ENCODE assay signal across 30 cellular contexts in the genomic region with DNA sequence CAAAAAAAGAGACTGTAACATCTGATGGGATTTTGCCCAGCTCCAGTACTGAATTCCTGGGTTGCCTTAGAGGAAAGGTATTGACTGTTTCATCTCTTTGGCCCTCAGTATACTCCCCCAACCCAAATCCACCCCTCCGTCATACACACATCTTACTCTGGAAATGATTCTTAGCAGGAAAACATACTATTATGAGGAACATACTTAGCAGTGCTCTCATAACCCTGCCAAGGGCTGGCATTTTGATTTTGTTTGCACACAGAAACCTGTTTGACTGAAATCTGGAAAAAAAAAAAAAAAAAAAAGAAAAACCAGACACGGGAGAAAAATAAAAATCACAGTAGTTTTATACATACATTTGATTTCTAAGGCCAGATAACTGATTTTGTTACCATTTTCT. TPM values are rescaled to one million over a fixed set of nuclear protein-coding genes. Genes with fewer than 3 reads are reported as not detected.
"Had no signal": no experiment of that assay in that cellular context is flagged by ENCODE, and none has a peak within 500 bp of the region (broad histone marks: within the 10 kb centered on the region; RNA-seq: fewer than 3 reads in every experiment).

No MANE protein-coding gene starts in this region.

- H3K27ac ChIP-seq: adrenal gland, brain microvascular endothelial cell, Peyer's patch, SJSA1 had no signal

- H3K9me3 ChIP-seq: adrenal gland, Peyer's patch, SJSA1, SK-N-SH had no signal

- DNase-seq: activated CD4-positive, alpha-beta T cell treated with anti-CD3 and anti-CD28 coated beads for 36 hours; activated CD4-positive, alpha-beta T cell treated with anti-CD3 and anti-CD28 coated beads, Interleukin-2, amount 10 ng/mL, durations not matched to agents 7 days and 5 days; activated CD4-positive, alpha-beta T cell treated with anti-CD3 and anti-CD28 coated beads, Interleukin-2, amount 50 U/mL, for 48 hours; activated CD8-positive, alpha-beta T cell treated with anti-CD3 and anti-CD28 coated beads, Interleukin-2, amount 10 ng/mL, durations not matched to agents 7 days and 5 days; activated gamma-delta T cell treated with Interleukin-2 at 50 U/mL for 16 hours; activated naive CD4-positive, alpha-beta T cell treated with anti-CD3 and anti-CD28 coated beads for 36 hours; activated T-cell treated with anti-CD3 and anti-CD28 coated beads, Interleukin-2, amount 50 U/mL, for 24 hours; adrenal gland; anterior cingulate cortex; brain microvascular endothelial cell; central memory CD4-positive, alpha-beta T cell; Kasumi-1; MM.1S; MV-4-11; NCI-H1092; NCI-H1436 treated with DMSO at 0.1 percent for 48 hours; NCI-H1694 treated with DMSO at 0.1 percent for 48 hours; NCI-H2029; NCI-H345; NCI-H524 treated with DMSO at 0.1 percent for 48 hours; PC-3; Peyer's patch; RPMI8226; SHP77 treated with DMSO at 0.1 percent for 48 hours; SK-N-SH had no signal

- H3K4me2 ChIP-seq: SK-N-SH had no signal

- H3K4me3 ChIP-seq: adrenal gland, Peyer's patch, SJSA1 had no signal

- H3K9ac ChIP-seq: SK-N-SH had no signal

- H3K27me3 ChIP-seq: brain microvascular endothelial cell, Peyer's patch, SJSA1 had no signal

- H3K4me1 ChIP-seq: adrenal gland, Peyer's patch, SJSA1 had no signal

- ATAC-seq: activated CD4-positive, alpha-beta T cell treated with anti-CD3 and anti-CD28 coated beads for 36 hours; activated CD4-positive, CD25-positive, alpha-beta regulatory T cell treated with anti-CD3 and anti-CD28 coated beads, Interleukin-2, amount 50 U/mL, for 24 hours; activated CD8-positive, alpha-beta T cell treated with anti-CD3 and anti-CD28 coated beads, Interleukin-2, amount 10 ng/mL, durations not matched to agents 7 days and 5 days; activated naive CD4-positive, alpha-beta T cell treated with anti-CD3 and anti-CD28 coated beads, Interleukin-2, amount 50 U/mL, for 72 hours; PC-3; WTC11 had no signal

- FAIRE-seq: TTC549 had no signal

- H3K36me3 ChIP-seq: adrenal gland, brain microvascular endothelial cell, Peyer's patch, SJSA1 had no signal

RNA-seq across cellular contexts. Expression of a gene that starts 19.4 kb away (rescaled TPM):
- total RNA-seq: activated CD4-positive, alpha-beta T cell treated with anti-CD3 and anti-CD28 coated beads for 36 hours; activated CD4-positive, alpha-beta T cell treated with anti-CD3 and anti-CD28 coated beads, Interleukin-2, amount 10 ng/mL, durations not matched to agents 7 days and 5 days; activated CD8-positive, alpha-beta T cell treated with anti-CD3 and anti-CD28 coated beads, Interleukin-2, amount 10 ng/mL, durations not matched to agents 7 days and 5 days; activated naive CD4-positive, alpha-beta T cell treated with anti-CD3 and anti-CD28 coated beads for 36 hours; activated naive CD4-positive, alpha-beta T cell treated with anti-CD3 and anti-CD28 coated beads, Interleukin-2, amount 50 U/mL, for 72 hours; PC-3 had no signal
- polyA plus RNA-seq: SK-N-SH had no signal
